14 cellular contexts compared by ENCODE assay signal in the genomic region with DNA sequence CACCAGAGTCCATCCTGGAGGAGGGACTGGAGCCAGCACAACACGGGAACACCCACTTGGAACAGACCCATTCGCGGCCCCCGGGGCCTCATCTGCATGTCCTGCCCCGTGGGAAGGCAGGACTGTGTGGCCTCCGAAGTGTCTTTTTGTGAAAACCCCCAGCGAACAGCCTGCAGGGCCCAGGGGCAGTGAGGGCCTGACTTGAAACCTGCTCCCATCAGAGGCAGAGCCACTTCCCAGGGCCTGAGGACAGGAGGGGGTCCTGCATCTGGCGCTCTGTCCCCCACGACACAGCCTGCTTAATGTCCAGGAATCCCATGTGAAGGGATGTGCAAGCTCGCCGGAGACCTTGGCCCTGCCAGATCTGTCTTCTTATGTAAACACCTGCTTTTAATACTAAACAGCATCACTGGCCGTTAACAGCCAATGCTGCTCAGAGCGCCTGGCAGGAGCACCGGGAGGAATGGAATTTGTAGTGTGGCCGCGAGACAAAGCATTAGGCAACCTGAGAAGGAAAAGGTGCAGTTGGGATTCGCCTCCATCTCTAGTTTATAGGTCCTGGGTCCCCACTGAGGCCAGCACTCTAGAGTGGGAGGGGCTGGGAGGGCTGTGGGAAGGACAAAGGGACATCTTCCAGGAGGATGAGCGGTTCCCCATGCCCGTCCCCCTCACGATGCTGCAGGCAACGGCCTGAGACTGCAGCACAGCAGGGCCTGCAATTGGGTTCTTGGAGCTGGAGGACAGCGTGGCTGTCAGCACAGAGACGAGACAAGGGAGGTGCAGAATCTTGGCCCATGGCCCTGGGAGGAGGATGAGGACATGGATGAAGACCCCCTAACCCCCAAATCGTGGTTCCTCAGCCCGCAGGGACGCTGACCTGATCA. TPM values are rescaled to one million over a fixed set of nuclear protein-coding genes. Genes with fewer than 3 reads are reported as not detected.
DNase-seq lines count a peak whose midpoint lies in the region; ATAC-seq and TF ChIP-seq lines count a peak whose summit lies in the region.
"Had no signal": no experiment of that assay in that cellular context is flagged by ENCODE, and none has a peak within 500 bp of the region (broad histone marks: within the 10 kb centered on the region; RNA-seq: fewer than 3 reads in every experiment).

No MANE protein-coding gene starts in this region.

- H3K27me3 ChIP-seq in left ventricle myocardium inferior (ENCODE audit: low read depth), result no peaks in the 10 kb centered on the region
- no peaks in the 10 kb centered on the region for H3K27me3 ChIP-seq in liver (ENCODE audit: control insufficient read depth in 4 of 4, insufficient read depth in 4 of 4, low read length in 3 of 4)
- no peaks in the 10 kb centered on the region for H3K27me3 ChIP-seq in uterus
- H3K27me3 ChIP-seq in esophagus squamous epithelium, result no peaks in the 10 kb centered on the region
- H3K27me3 ChIP-seq in tibial nerve, result no peaks in the 10 kb centered on the region

- peak; percentile 21 for ATAC-seq in Right ventricle myocardium superior (ENCODE audit: poor library complexity)

- WGBS in liver, result 57% methylated on average over 26 of the region's 26 CpGs
- 53 to 54% methylated on average over 13 to 17 of the region's 26 CpGs for whole genome bisulfite sequencing in esophagus squamous epithelium, 2 donors
- 47 to 53% methylated on average over 25 to 26 of the region's 26 CpGs for WGBS in tibial nerve, 2 donors

- TF ChIP-seq CTCF in left ventricle myocardium inferior (IDR thresholded peaks at IDR 0.05; ENCODE audit: borderline replicate concordance), result no peak
- no peak for TF ChIP-seq CTCF in choroid plexus epithelial cell (conservative IDR thresholded peaks at IDR 0.05; ENCODE audit: low read depth, low read length)
- no peak for TF ChIP-seq CTCF in liver (IDR thresholded peaks at IDR 0.05; ENCODE audit: low read depth, low read length, missing input control)
- no peak for TF ChIP-seq CTCF in uterus (IDR thresholded peaks at IDR 0.05)
- no peak for TF ChIP-seq CTCF in esophagus squamous epithelium (IDR thresholded peaks at IDR 0.05)
- TF ChIP-seq CTCF in tibial nerve (IDR thresholded peaks at IDR 0.05), result no peak

- peak; percentile 50 for DNase-seq in Right ventricle myocardium superior
- DNase-seq in left ventricle myocardium inferior, result no peak
- peak; percentile 16 for DNase-seq in choroid plexus epithelial cell (ENCODE audit: low read depth)
- DNase-seq in uterus, result peak in 1 of 2 donors; percentile 50
- DNase-seq in esophagus squamous epithelium (lab: John Stamatoyannopoulos, UW), result no peak
- no peak for DNase-seq in tibial nerve (ENCODE audit: low spot score in 2 of 2)
- DNase-seq in A172 (ENCODE audit: low spot score), result no peak
- DNase-seq: DMS 273 treated with DMSO at 0.1 percent for 48 hours, NCI-H1105 treated with DMSO at 0.1 percent for 48 hours, NCI-H524 had no signal

- no peak for TF ChIP-seq EP300 in tibial nerve (IDR thresholded peaks at IDR 0.05)

- H3K4me3 ChIP-seq in left ventricle myocardium inferior (no peak overlapping the region), choroid plexus epithelial cell (ENCODE audit: low read depth, low read length) (no peak overlapping the region), liver (ENCODE audit: low read depth in 1 of 3, low read length in 3 of 3) (no peak overlapping the region), uterus (no peak overlapping the region), esophagus squamous epithelium (no peak overlapping the region), tibial nerve (no peak overlapping the region)

- peaks cover 6% of the 10 kb centered on the region for H3K4me1 ChIP-seq in left ventricle myocardium inferior
- peaks cover 0 to 2% (median 0%) of the 10 kb centered on the region in 4 donors for H3K4me1 ChIP-seq in liver (ENCODE audit: control insufficient read depth in 4 of 4, insufficient read depth in 4 of 4, low read length in 3 of 4)
- no peaks in the 10 kb centered on the region for H3K4me1 ChIP-seq in uterus
- peaks cover 0 to 15% (median 0%) of the 10 kb centered on the region in 3 donors for H3K4me1 ChIP-seq in esophagus squamous epithelium
- H3K4me1 ChIP-seq in tibial nerve, result peaks cover 0 to 5% (median 0%) of the 10 kb centered on the region in 4 donors

- H3K27ac ChIP-seq in left ventricle myocardium inferior (replicated peaks) (no peak overlapping the region), liver (ENCODE audit: low read depth in 1 of 2, low read length in 2 of 2) (no peak overlapping the region), uterus (peak overlapping the region; percentile 30 to 60), esophagus squamous epithelium (no peak overlapping the region), tibial nerve (no peak overlapping the region)
- H3K27ac ChIP-seq: neutrophil had no signal

- intact Hi-C loops in Right ventricle myocardium superior (cut with DNase I) (no loop called here), left ventricle myocardium inferior (cut with micrococcal nuclease) (no loop called here), uterus (cut with DNase I; ENCODE audit: low total_unique reads) (no loop called here), esophagus squamous epithelium (cut with DNase I) (no loop called here)

- no peaks in the 10 kb centered on the region for H3K9me3 ChIP-seq in left ventricle myocardium inferior (replicated peaks)
- no peaks in the 10 kb centered on the region for H3K9me3 ChIP-seq in liver (ENCODE audit: control insufficient read depth in 4 of 4, low read length in 3 of 4)
- no peaks in the 10 kb centered on the region for H3K9me3 ChIP-seq in uterus
- no peaks in the 10 kb centered on the region for H3K9me3 ChIP-seq in esophagus squamous epithelium
- H3K9me3 ChIP-seq in tibial nerve, result no peaks in the 10 kb centered on the region
- H3K9me3 ChIP-seq: neutrophil had no signal

- H3K36me3 ChIP-seq in left ventricle myocardium inferior (peaks cover 40% of the 10 kb centered on the region), liver (ENCODE audit: control insufficient read depth in 4 of 4, insufficient read depth in 3 of 4, low read depth in 1 of 4, low read length in 3 of 4) (peaks cover 6 to 42% (median 33%) of the 10 kb centered on the region in 4 donors), uterus (no peaks in the 10 kb centered on the region), esophagus squamous epithelium (peaks cover 15 to 42% (median 26%) of the 10 kb centered on the region in 3 donors), tibial nerve (peaks cover 0 to 38% (median 23%) of the 10 kb centered on the region in 3 donors)

- no peak overlapping the region for H3K9ac ChIP-seq in liver (ENCODE audit: low read depth in 1 of 2, low read length in 2 of 2)

- TF ChIP-seq POLR2A in uterus (IDR thresholded peaks at IDR 0.05) (no peak), esophagus squamous epithelium (IDR thresholded peaks at IDR 0.05) (no peak), tibial nerve (IDR thresholded peaks at IDR 0.05) (no peak)

- no peak for TF ChIP-seq RAD21 in liver (IDR thresholded peaks at IDR 0.05)

TF ChIP-seq in liver, 16 proteins besides CTCF, POLR2A, EP300 and RAD21:
- TF ChIP-seq FOXA2 (IDR thresholded peaks at IDR 0.05) (peak; percentile 76), RXRA (IDR thresholded peaks at IDR 0.05) (no peak), SP1 (IDR thresholded peaks at IDR 0.05) (no peak), HNF4G (IDR thresholded peaks at IDR 0.05) (no peak)
- TF ChIP-seq, protein P1, sequence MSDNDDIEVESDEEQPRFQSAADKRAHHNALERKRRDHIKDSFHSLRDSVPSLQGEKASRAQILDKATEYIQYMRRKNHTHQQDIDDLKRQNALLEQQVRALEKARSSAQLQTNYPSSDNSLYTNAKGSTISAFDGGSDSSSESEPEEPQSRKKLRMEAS (IDR thresholded peaks at IDR 0.05), result no peak

RNA-seq across cellular contexts. Expression of gene EVPL, which starts 9.6 kb away (rescaled TPM):
- total RNA-seq in Right ventricle myocardium superior (0.08 TPM), left ventricle myocardium inferior (not detected), liver (under 1 TPM in 1 of 2 donors, not detected in 1; 0.33 TPM), uterus (1 to 10 TPM in 3 of 4 donors, under 1 TPM in 1; 0.59 to 3.7 (median 2.8) TPM), esophagus squamous epithelium (100 to 1,000 TPM; 132 to 604 (median 223) TPM), tibial nerve (1 to 10 TPM in 2 of 4 donors, under 1 TPM in 1, not detected in 1; 0.98 to 3.0 (median 2.1) TPM)
- under 1 TPM; 0.03 to 0.21 TPM for polyA plus RNA-seq in liver
- total RNA-seq in A172 (2014; rRNA removed; shearing (Covaris generic)), result not detected in 2 replicates
- total RNA-seq: astrocyte had no signal

RNA-seq across cellular contexts. Expression of gene SRP68, which starts 35.6 kb away (rescaled TPM):
- total RNA-seq in Right ventricle myocardium superior, result 57.9 TPM
- 57.4 TPM for total RNA-seq in left ventricle myocardium inferior
- 10 to 100 TPM; 22.4 to 36.7 TPM for total RNA-seq in liver
- 10 to 100 TPM; 17.7 to 34.9 TPM for polyA plus RNA-seq in liver
- 100 to 1,000 TPM in 1 of 4 donors, 10 to 100 TPM in 3; 25.1 to 117 (median 65.0) TPM for total RNA-seq in uterus
- total RNA-seq in esophagus squamous epithelium, result 10 to 100 TPM; 40.6 to 78.0 (median 52.7) TPM
- 10 to 100 TPM; 51.5 to 58.6 (median 53.5) TPM for total RNA-seq in tibial nerve
- total RNA-seq in A172 (2014; rRNA removed; shearing (Covaris generic)), result 34.6 and 45.0 TPM in 2 replicates

RNA-seq across cellular contexts. Expression of gene CDK3, which starts 36.1 kb away (rescaled TPM):
- 1.8 TPM for total RNA-seq in Right ventricle myocardium superior
- total RNA-seq in left ventricle myocardium inferior, result 1.8 TPM
- 1 to 10 TPM; 1.5 to 6.3 TPM for total RNA-seq in liver
- polyA plus RNA-seq in liver, result 1 to 10 TPM; 2.6 TPM
- total RNA-seq in uterus, result 10 to 100 TPM in 1 of 4 donors, 1 to 10 TPM in 2, not detected in 1; 8.5 to 10.8 (median 9.6) TPM
- 1 to 10 TPM; 2.4 to 6.6 (median 3.6) TPM for total RNA-seq in esophagus squamous epithelium
- 10 to 100 TPM in 1 of 4 donors, 1 to 10 TPM in 3; 3.8 to 12.3 (median 5.9) TPM for total RNA-seq in tibial nerve
- total RNA-seq in A172 (2014; rRNA removed; shearing (Covaris generic)), result 5.7 and 7.6 TPM in 2 replicates

RNA-seq across cellular contexts. Expression of gene GALR2, which starts 37.8 kb away (rescaled TPM):
- total RNA-seq in Right ventricle myocardium superior (not detected), left ventricle myocardium inferior (not detected), liver (under 1 TPM in 1 of 2 donors, not detected in 1; 0.08 TPM), uterus (not detected), esophagus squamous epithelium (1 to 10 TPM in 1 of 4 donors, under 1 TPM in 2, not detected in 1; 0.32 to 1.6 (median 0.44) TPM), tibial nerve (not detected)
- polyA plus RNA-seq in liver, result under 1 TPM; 0.14 to 0.22 TPM
- total RNA-seq in A172 (2014; rRNA removed; shearing (Covaris generic)), result 0.19 TPM in 1 of 2 replicates, not detected in the other

RNA-seq across cellular contexts. Expression of gene ZACN, which starts 42.2 kb away (rescaled TPM):
- total RNA-seq in Right ventricle myocardium superior (not detected), left ventricle myocardium inferior (not detected), liver (not detected), uterus (not detected), esophagus squamous epithelium (not detected), tibial nerve (not detected)
- polyA plus RNA-seq in liver, result 1 to 10 TPM in 1 of 2 donors, under 1 TPM in 1; 0.35 to 1.9 TPM
- total RNA-seq in A172 (2014; rRNA removed; shearing (Covaris generic)), result not detected in 2 replicates
- total RNA-seq: lower leg skin had no signal

Comparison
In these comparisons a context has a peak if more than half of its experiments do, and no peak if none do; other contexts are left out.
1. DNase-seq: peak in Right ventricle myocardium superior (single experiment) and choroid plexus epithelial cell (single experiment); none in left ventricle myocardium inferior (single experiment), esophagus squamous epithelium (single experiment), tibial nerve (0 of 2) and A172 (single experiment).
2. H3K27ac ChIP-seq: peak in uterus (2 of 2); none in left ventricle myocardium inferior (single experiment), liver (0 of 2), esophagus squamous epithelium (0 of 4) and tibial nerve (0 of 4).
3. RNA of gene EVPL, which starts 9.6 kb away (total RNA-seq): 132 to 604 TPM in esophagus squamous epithelium; 0.59 to 3.7 TPM in uterus, 0.98 to 3.0 TPM in tibial nerve, 0.33 TPM in liver, 0.08 TPM in Right ventricle myocardium superior (single experiment), not detected in left ventricle myocardium inferior (single experiment) and not detected in A172; every median in the first group is over 10 times any median in the second.